In the genomic region with DNA sequence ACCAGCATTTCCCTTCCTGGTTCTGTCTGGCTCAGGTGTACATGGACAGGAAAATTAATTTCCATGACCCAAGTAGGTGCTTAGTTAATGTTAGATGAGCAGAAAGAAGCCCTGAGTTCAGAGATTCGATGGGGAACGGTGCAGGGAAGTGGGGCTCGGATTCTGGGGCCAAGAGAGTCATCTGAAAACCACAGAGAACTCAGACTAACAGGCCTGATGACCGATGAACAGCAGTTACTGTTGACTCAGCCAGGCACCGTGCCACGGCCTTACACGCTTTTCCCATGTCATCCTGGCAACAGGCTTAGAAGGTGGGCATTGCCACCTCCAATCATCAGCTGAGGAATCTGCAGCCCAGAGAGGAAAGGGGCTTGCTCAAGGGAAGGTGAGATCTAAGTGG, we compare ENCODE assay signal across 8 cellular contexts. TPM values are rescaled to one million over a fixed set of nuclear protein-coding genes. Genes with fewer than 3 reads are reported as not detected.
DNase-seq lines count a peak whose midpoint lies in the region; ATAC-seq and TF ChIP-seq lines count a peak whose summit lies in the region.
"Not testable (repeated sequence)": the region's sequence is repeated elsewhere in the genome, so short reads cannot be mapped to it uniquely, and the experiment has no call there.

No MANE protein-coding gene starts in this region.

- intact Hi-C loops in activated CD4-positive, alpha-beta memory T cell treated with anti-CD3 and anti-CD28 coated beads for 36 hours (cut with micrococcal nuclease); Right ventricle myocardium superior (cut with DNase I): not testable (repeated sequence)

- not testable (repeated sequence) for H3K27ac Mint-ChIP-seq in activated CD4-positive, alpha-beta memory T cell treated with anti-CD3 and anti-CD28 coated beads for 36 hours; natural killer cell treated with Interleukin-12 subunit alpha and Interleukin-12 subunit beta and Interleukin-15 and Interleukin-18, amount 100 ng/mL, for 72 hours

- H3K27me3 ChIP-seq in H7 (ENCODE audit: control insufficient read depth, insufficient read depth, low read length); suprapubic skin: not testable (repeated sequence)

- not testable (repeated sequence) for H3K4me3 Mint-ChIP-seq in activated CD4-positive, alpha-beta memory T cell treated with anti-CD3 and anti-CD28 coated beads for 36 hours; natural killer cell treated with Interleukin-12 subunit alpha and Interleukin-12 subunit beta and Interleukin-15 and Interleukin-18, amount 100 ng/mL, for 72 hours

- DNase-seq in AG20443 (ENCODE audit: low spot score) (peak; percentile 95), H7 (peak; percentile 51), NCI-H446 (lab: John Stamatoyannopoulos, UW) (peak; percentile 93 to 96), cardiac fibroblast (ENCODE audit: low read depth in 2 of 2) (peak; percentile 51 to 91), Right ventricle myocardium superior (peak; percentile 40), suprapubic skin (ENCODE audit: low spot score in 2 of 2) (peak; percentile 79 to 85)
- peak; percentile 8 for DNase-seq in activated CD4-positive, alpha-beta memory T cell treated with anti-CD3 and anti-CD28 coated beads for 36 hours
- DNase-seq in natural killer cell treated with Interleukin-12 subunit alpha and Interleukin-12 subunit beta and Interleukin-15 and Interleukin-18, amount 100 ng/mL, for 72 hours (ENCODE audit: low spot score), result peak; percentile 58

- not testable (repeated sequence) for H3K27ac ChIP-seq in suprapubic skin

- not testable (repeated sequence) for H3K9me3 Mint-ChIP-seq in activated CD4-positive, alpha-beta memory T cell treated with anti-CD3 and anti-CD28 coated beads for 36 hours; natural killer cell treated with Interleukin-12 subunit alpha and Interleukin-12 subunit beta and Interleukin-15 and Interleukin-18, amount 100 ng/mL, for 72 hours

- H3K4me1 ChIP-seq in suprapubic skin, result peaks cover 12% of the 10 kb centered on the region

- not testable (repeated sequence) for ATAC-seq in Right ventricle myocardium superior (ENCODE audit: poor library complexity); natural killer cell treated with Interleukin-12 subunit alpha and Interleukin-12 subunit beta and Interleukin-15 and Interleukin-18, amount 100 ng/mL, for 72 hours

- H3K4me1 Mint-ChIP-seq in activated CD4-positive, alpha-beta memory T cell treated with anti-CD3 and anti-CD28 coated beads for 36 hours (ENCODE audit: low read depth); natural killer cell treated with Interleukin-12 subunit alpha and Interleukin-12 subunit beta and Interleukin-15 and Interleukin-18, amount 100 ng/mL, for 72 hours (ENCODE audit: low read depth in 2 of 2): not testable (repeated sequence)

- WGBS in suprapubic skin, result 54% methylated on average over 7 of the region's 7 CpGs

- not testable (repeated sequence) for TF ChIP-seq CTCF in cardiac fibroblast (IDR thresholded peaks at IDR 0.05; ENCODE audit: low read depth, low read length); suprapubic skin (IDR thresholded peaks at IDR 0.05)

- TF ChIP-seq POLR2A in suprapubic skin (IDR thresholded peaks at IDR 0.05), result not testable (repeated sequence)

- TF ChIP-seq EP300 in suprapubic skin (IDR thresholded peaks at IDR 0.05), result not testable (repeated sequence)

- H3K9me3 ChIP-seq in suprapubic skin, result not testable (repeated sequence)

- peaks cover 16% of the 10 kb centered on the region for H3K36me3 ChIP-seq in H7 (replicated peaks; ENCODE audit: control insufficient read depth, insufficient read depth, low read length)
- H3K36me3 ChIP-seq in suprapubic skin, result peaks cover 73% of the 10 kb centered on the region

- POLR2A ChIA-PET in activated CD4-positive, alpha-beta memory T cell treated with anti-CD3 and anti-CD28 coated beads for 36 hours (lab: Charles Lee), result not testable (repeated sequence)

- not testable (repeated sequence) for H3K27me3 Mint-ChIP-seq in activated CD4-positive, alpha-beta memory T cell treated with anti-CD3 and anti-CD28 coated beads for 36 hours; natural killer cell treated with Interleukin-12 subunit alpha and Interleukin-12 subunit beta and Interleukin-15 and Interleukin-18, amount 100 ng/mL, for 72 hours

- CTCF ChIA-PET in activated CD4-positive, alpha-beta memory T cell treated with anti-CD3 and anti-CD28 coated beads for 36 hours (lab: Charles Lee), result interaction anchor here (1.1 to 1.2 kb wide), 2 partner anchors 10 to 21 kb away, joined by 3 read pairs; a partner anchor contains a TSS

- not testable (repeated sequence) for H3K4me3 ChIP-seq in H7 (ENCODE audit: insufficient read depth, low read depth, low read length); cardiac fibroblast (replicated peaks in 1 of 2; ENCODE audit: low read depth in 2 of 2, low read length in 2 of 2); suprapubic skin

- H3K36me3 Mint-ChIP-seq in activated CD4-positive, alpha-beta memory T cell treated with anti-CD3 and anti-CD28 coated beads for 36 hours, result peaks cover 21% of the 10 kb centered on the region
- H3K36me3 Mint-ChIP-seq in natural killer cell treated with Interleukin-12 subunit alpha and Interleukin-12 subunit beta and Interleukin-15 and Interleukin-18, amount 100 ng/mL, for 72 hours, result not testable (repeated sequence)

RNA-seq across cellular contexts. Expression of a gene that starts 10.0 kb away (rescaled TPM):
- 6.8 and 14.4 TPM in 2 replicates for total RNA-seq in H7 (2014; rRNA removed; shearing (Covaris generic))
- total RNA-seq in activated CD4-positive, alpha-beta memory T cell treated with anti-CD3 and anti-CD28 coated beads for 36 hours, result 1 to 10 TPM; 1.9 to 2.4 TPM
- total RNA-seq in Right ventricle myocardium superior, result 11.7 TPM
- 10 to 100 TPM in 1 of 2 donors, 1 to 10 TPM in 1; 6.3 to 10.0 TPM for total RNA-seq in natural killer cell treated with Interleukin-12 subunit alpha and Interleukin-12 subunit beta and Interleukin-15 and Interleukin-18, amount 100 ng/mL, for 72 hours
- 10 to 100 TPM; 12.9 to 49.1 (median 23.8) TPM for total RNA-seq in suprapubic skin

RNA-seq across cellular contexts. Expression of a gene that starts 43.4 kb away (rescaled TPM):
- total RNA-seq in H7 (2014; rRNA removed; shearing (Covaris generic)), result under 0.01 TPM in 2 replicates
- total RNA-seq in activated CD4-positive, alpha-beta memory T cell treated with anti-CD3 and anti-CD28 coated beads for 36 hours, result 1,000 to 10,000 TPM; 1,390 to 1,409 TPM
- total RNA-seq in Right ventricle myocardium superior, result 9,391 TPM
- total RNA-seq in natural killer cell treated with Interleukin-12 subunit alpha and Interleukin-12 subunit beta and Interleukin-15 and Interleukin-18, amount 100 ng/mL, for 72 hours, result 1,000 to 10,000 TPM; 1,591 to 3,879 TPM
- under 1 TPM; under 0.01 TPM for total RNA-seq in suprapubic skin

Comparison
In these comparisons a context has a peak if more than half of its experiments do, and no peak if none do; other contexts are left out.
1. DNase-seq: peak in every context shown above with its lines; median percentile 95 in AG20443; 94 in NCI-H446; 82 in suprapubic skin; 71 in cardiac fibroblast; 58 in natural killer cell treated with Interleukin-12 subunit alpha and Interleukin-12 subunit beta and Interleukin-15 and Interleukin-18, amount 100 ng/mL, for 72 hours; 51 in H7; 40 in Right ventricle myocardium superior; 8 in activated CD4-positive, alpha-beta memory T cell treated with anti-CD3 and anti-CD28 coated beads for 36 hours.
2. RNA of a gene that starts 43.4 kb away (total RNA-seq): 9,391 TPM in Right ventricle myocardium superior (single experiment), 1,591 to 3,879 TPM in natural killer cell treated with Interleukin-12 subunit alpha and Interleukin-12 subunit beta and Interleukin-15 and Interleukin-18, amount 100 ng/mL, for 72 hours and 1,390 to 1,409 TPM in activated CD4-positive, alpha-beta memory T cell treated with anti-CD3 and anti-CD28 coated beads for 36 hours; under 0.01 TPM in H7 and under 0.01 TPM in suprapubic skin; every median in the first group is over 1,000 times any median in the second.